ENCODE assay signal across 1 cellular context in genomic region chr9:86639899-86640379, GRCh38.
TF ChIP-seq lines count a peak whose summit lies in the region.

No MANE protein-coding gene starts in this region.

TF ChIP-seq in HEK293, 187 proteins besides CTCF, POLR2A, EP300 and RAD21 (continued from another document):
- peak; percentile 49; the same call in 1 of the 2 replicates for TF ChIP-seq ZNF18 (tag by site-specific recombination; IDR thresholded peaks at IDR 0.05)
- 0 out of 2 replicates have a peak, but pooled peaks have one; percentile 29 for TF ChIP-seq ZBTB8A (tag by site-specific recombination; IDR thresholded peaks at IDR 0.05)
- TF ChIP-seq FEZF1 (tag by site-specific recombination; IDR thresholded peaks at IDR 0.05): peak; percentile 93
- TF ChIP-seq GLIS1 (tag by site-specific recombination; IDR thresholded peaks at IDR 0.05): peak; percentile 71
- no peak for TF ChIP-seq ZNF629 (tag by site-specific recombination; IDR thresholded peaks at IDR 0.05)
- 0 out of 2 replicates have a peak, but pooled peaks have one; percentile 25 for TF ChIP-seq ZNF580 (tag by site-specific recombination; IDR thresholded peaks at IDR 0.05)
- TF ChIP-seq ZBTB20 (tag by site-specific recombination; IDR thresholded peaks at IDR 0.05): peak; percentile 63
- TF ChIP-seq ZNF624 (tag by site-specific recombination; IDR thresholded peaks at IDR 0.05): no peak
- peak; percentile 86 for TF ChIP-seq PRDM4 (tag by site-specific recombination; IDR thresholded peaks at IDR 0.05)
- TF ChIP-seq ZNF600 (tag by site-specific recombination; IDR thresholded peaks at IDR 0.05): 0 out of 2 replicates have a peak, but pooled peaks have one; percentile 57
- TF ChIP-seq ZNF449 (tag by site-specific recombination; IDR thresholded peaks at IDR 0.05): peak; percentile 19; the same call in 1 of the 2 replicates
- no peak for TF ChIP-seq ZNF112 (tag by site-specific recombination; IDR thresholded peaks at IDR 0.05)
- peak; percentile 59 for TF ChIP-seq KLF1 (tag by site-specific recombination; IDR thresholded peaks at IDR 0.05)
- TF ChIP-seq ZNF2 (tag by site-specific recombination; IDR thresholded peaks at IDR 0.05): no peak
- TF ChIP-seq ZSCAN16 (tag by site-specific recombination; IDR thresholded peaks at IDR 0.05): no peak
- no peak; the same call in 1 of the 2 replicates for TF ChIP-seq ZSCAN4 (tag by site-specific recombination; IDR thresholded peaks at IDR 0.05)
- TF ChIP-seq ZFP41 (tag by site-specific recombination; IDR thresholded peaks at IDR 0.05; ENCODE audit: borderline replicate concordance): no peak
- TF ChIP-seq PBX3 (CRISPR knock-in tag; IDR thresholded peaks at IDR 0.05): no peak
- 0 out of 2 replicates have a peak, but pooled peaks have one; percentile 17 for TF ChIP-seq IKZF3 (tag by site-specific recombination; IDR thresholded peaks at IDR 0.05)
- no peak for TF ChIP-seq KLF16 (tag by site-specific recombination; IDR thresholded peaks at IDR 0.05)
- TF ChIP-seq ZNF24 (tag by site-specific recombination; IDR thresholded peaks at IDR 0.05): no peak
- no peak for TF ChIP-seq ZNF302 (tag by site-specific recombination; IDR thresholded peaks at IDR 0.05; ENCODE audit: low read depth)
- TF ChIP-seq ZNF701 (tag by site-specific recombination; IDR thresholded peaks at IDR 0.05): no peak
- no peak for TF ChIP-seq AEBP2 (tag by site-specific recombination; IDR thresholded peaks at IDR 0.05; ENCODE audit: borderline replicate concordance)
- no peak for TF ChIP-seq ZNF645 (tag by site-specific recombination; IDR thresholded peaks at IDR 0.05)
- TF ChIP-seq ZNF560 (tag by site-specific recombination; IDR thresholded peaks at IDR 0.05; ENCODE audit: borderline replicate concordance): no peak
- peak; percentile 51 for TF ChIP-seq ZNF335 (tag by site-specific recombination; conservative IDR thresholded peaks at IDR 0.05)
- no peak for TF ChIP-seq OVOL3 (tag by site-specific recombination; IDR thresholded peaks at IDR 0.05)
TF ChIP-seq in HEK293: peak in this region for 29.
